Comparison of ENCODE assay signal across 1 cellular context in the genomic region with DNA sequence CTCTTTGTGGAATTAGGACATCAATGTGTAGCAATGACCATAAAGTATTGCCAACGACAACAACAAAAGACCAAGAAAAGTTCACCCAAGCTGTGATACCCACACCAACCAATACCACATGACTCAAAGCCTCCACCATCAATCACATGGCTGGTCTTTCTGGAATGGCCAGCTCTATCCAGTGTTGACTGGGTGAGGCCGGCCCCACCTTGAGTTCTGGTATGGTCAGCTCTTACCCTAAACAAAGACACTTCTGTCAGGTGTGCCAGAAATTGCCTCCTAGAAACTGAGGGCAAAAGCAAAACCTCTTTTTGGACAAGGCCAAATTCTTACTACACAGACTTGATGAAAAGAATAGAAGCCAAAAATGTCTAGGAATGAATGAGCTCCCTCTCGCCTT.
TF ChIP-seq lines count a peak whose summit lies in the region.

No MANE protein-coding gene starts in this region.

TF ChIP-seq in H1, 55 proteins besides CTCF, POLR2A, EP300 and RAD21:
- TF ChIP-seq KDM5A (IDR thresholded peaks at IDR 0.05; ENCODE audit: low read length) (no peak), BRCA1 (IDR thresholded peaks at IDR 0.05; ENCODE audit: low read depth, low read length) (no peak), ASH2L (IDR thresholded peaks at IDR 0.05; ENCODE audit: low read length) (no peak)
- TF ChIP-seq, protein P1, sequence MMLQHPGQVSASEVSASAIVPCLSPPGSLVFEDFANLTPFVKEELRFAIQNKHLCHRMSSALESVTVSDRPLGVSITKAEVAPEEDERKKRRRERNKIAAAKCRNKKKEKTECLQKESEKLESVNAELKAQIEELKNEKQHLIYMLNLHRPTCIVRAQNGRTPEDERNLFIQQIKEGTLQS (IDR thresholded peaks at IDR 0.05; ENCODE audit: insufficient read depth, low read depth, low read length), result no peak
